In genomic region chr2:181949047-181949446, GRCh38 we compare ENCODE assay signal across 27 cellular contexts. TPM values are rescaled to one million over a fixed set of nuclear protein-coding genes. Genes with fewer than 3 reads are reported as not detected.
DNase-seq lines count a peak whose midpoint lies in the region; ATAC-seq and TF ChIP-seq lines count a peak whose summit lies in the region.
"Had no signal": no experiment of that assay in that cellular context is flagged by ENCODE, and none has a peak within 500 bp of the region (broad histone marks: within the 10 kb centered on the region; RNA-seq: fewer than 3 reads in every experiment).

No MANE protein-coding gene starts in this region.

- H3K27me3 ChIP-seq in breast epithelium, result no peaks in the 10 kb centered on the region
- H3K27me3 ChIP-seq in RWPE2 (ENCODE audit: insufficient read depth, poor library complexity, severe bottlenecking), result no peaks in the 10 kb centered on the region
- H3K27me3 ChIP-seq: gastrocnemius medialis, tibial artery had no signal

- H3K27me3 Mint-ChIP-seq in MCF 10A (ENCODE audit: insufficient read depth, unreplicated experiment), result no peaks in the 10 kb centered on the region
- H3K27me3 Mint-ChIP-seq in type B pancreatic cell, result no peaks in the 10 kb centered on the region

- POLR2A ChIA-PET in MCF 10A (lab: Yijun Ruan, JAX), result interaction anchor here (0.6 to 1.2 kb wide), 2 partner anchors 23 to 373 kb away, joined by 3 to 5 read pairs; no protein-coding TSS in a partner anchor

- intact Hi-C loops in MCF 10A (cut with micrococcal nuclease) (no loop called here), breast epithelium (cut with DNase I; ENCODE audit: low total_unique reads) (no loop called here), lower leg skin (cut with DNase I; ENCODE audit: low total_unique reads) (no loop called here)

- no peaks in the 10 kb centered on the region for H3K36me3 Mint-ChIP-seq in MCF 10A (ENCODE audit: insufficient read depth, unreplicated experiment)
- no peaks in the 10 kb centered on the region for H3K36me3 Mint-ChIP-seq in type B pancreatic cell
- H3K36me3 Mint-ChIP-seq: CD4-positive, CD25-positive, alpha-beta regulatory T cell; stimulated activated memory B cell treated with anti-CD40 and anti-IgM and Interleukin-4, amounts not matched to agents 10 μg/mL and 1 μg/mL and 100 μg/mL, for 72 hours had no signal

- H3K27ac ChIP-seq in breast epithelium (no peak overlapping the region), RWPE2 (ENCODE audit: poor library complexity, severe bottlenecking) (peak overlapping the region; percentile 96)
- H3K27ac ChIP-seq: gastrocnemius medialis, KMS-11, SK-N-MC, tibial artery had no signal

- no TSS peak for BruUV-seq in MCF 10A (replicated peaks; lab: Mats Ljungman, UMichigan)

- H3K9me3 Mint-ChIP-seq in MCF 10A (ENCODE audit: unreplicated experiment) (peaks cover 7% of the 10 kb centered on the region), type B pancreatic cell (peaks cover 17% of the 10 kb centered on the region)
- H3K9me3 Mint-ChIP-seq: activated CD4-positive, alpha-beta T cell treated with anti-CD3 and anti-CD28 coated beads, Interleukin-2, amount 10 ng/mL, durations not matched to agents 24 days and 14 days; endodermal cell; stimulated activated memory B cell treated with anti-CD40 and anti-IgM and Interleukin-4, amounts not matched to agents 10 μg/mL and 1 μg/mL and 100 μg/mL, for 72 hours had no signal

- no peak overlapping the region for H3K4me3 Mint-ChIP-seq in MCF 10A (ENCODE audit: unreplicated experiment)
- H3K4me3 Mint-ChIP-seq in type B pancreatic cell, result peak overlapping the region; percentile 12
- H3K4me3 Mint-ChIP-seq: activated CD4-positive, alpha-beta T cell treated with anti-CD3 and anti-CD28 coated beads, Interleukin-2, amount 10 ng/mL, durations not matched to agents 24 days and 14 days; CD4-positive, CD25-positive, alpha-beta regulatory T cell; endodermal cell; stimulated activated memory B cell treated with anti-CD40 and anti-IgM and Interleukin-4, amounts not matched to agents 10 μg/mL and 1 μg/mL and 100 μg/mL, for 72 hours had no signal

- DNase-seq in MCF 10A (ENCODE audit: unreplicated experiment) (no peak), breast epithelium (ENCODE audit: low spot score in 2 of 2) (no peak), RWPE2 (ENCODE audit: low spot score) (no peak), fibroblast of peridontal ligament (ENCODE audit: extremely low read depth) (peak; percentile 57), type B pancreatic cell (ENCODE audit: extremely low spot score, unreplicated experiment) (no peak), anterior cingulate cortex (lab: John Stamatoyannopoulos, UW) (no peak), lower leg skin (ENCODE audit: low spot score in 2 of 2) (no peak)
- DNase-seq: 8988T; activated CD4-positive, alpha-beta T cell treated with anti-CD3 and anti-CD28 coated beads, Interleukin-2, amount 10 ng/mL, durations not matched to agents 24 days and 14 days; activated CD8-positive, alpha-beta memory T cell treated with anti-CD3 and anti-CD28 coated beads, Interleukin-2, amount 50 U/mL, for 4 hours; activated gamma-delta T cell; CD4-positive, CD25-positive, alpha-beta regulatory T cell; endodermal cell; gastrocnemius medialis; mucosa of descending colon; NCI-H1105; NCI-H82; PC-9; retina; stimulated activated CD4-positive, alpha-beta T cell treated with anti-CD3 and anti-CD28 coated beads, Interleukin-15, amount 100 ng/mL, for 24 hours; tibial artery had no signal

- ATAC-seq in RWPE2 (ENCODE audit: low read depth) (peak; percentile 61), GM21423 (IDR thresholded peaks at IDR 0.05; ENCODE audit: unreplicated experiment) (no peak)
- ATAC-seq: gastrocnemius medialis; left lobe of liver; mucosa of descending colon; stimulated activated memory B cell treated with anti-CD40 and anti-IgM and Interleukin-4, amounts not matched to agents 10 μg/mL and 1 μg/mL and 100 μg/mL, for 72 hours had no signal

- no peaks in the 10 kb centered on the region for H3K4me1 ChIP-seq in breast epithelium
- peaks cover 34% of the 10 kb centered on the region for H3K4me1 ChIP-seq in RWPE2 (ENCODE audit: insufficient read depth, poor library complexity, severe bottlenecking)
- H3K4me1 ChIP-seq: gastrocnemius medialis had no signal

- no peak for TF ChIP-seq CTCF in MCF 10A (IDR thresholded peaks at IDR 0.05; ENCODE audit: unreplicated experiment)
- no peak for TF ChIP-seq CTCF in breast epithelium (IDR thresholded peaks at IDR 0.05)
- no peak for TF ChIP-seq CTCF in RWPE2 (IDR thresholded peaks at IDR 0.05; ENCODE audit: poor library complexity, severe bottlenecking)
- no peak for TF ChIP-seq CTCF in type B pancreatic cell (conservative IDR thresholded peaks at IDR 0.05)
- TF ChIP-seq CTCF in lower leg skin (IDR thresholded peaks at IDR 0.05), result no peak

- H3K36me3 ChIP-seq in breast epithelium (no peaks in the 10 kb centered on the region), RWPE2 (ENCODE audit: low read depth) (no peaks in the 10 kb centered on the region)
- H3K36me3 ChIP-seq: gastrocnemius medialis, HAP-1, tibial artery had no signal

- H3K27ac Mint-ChIP-seq in MCF 10A (ENCODE audit: low read depth, unreplicated experiment) (peak overlapping the region; percentile 62), type B pancreatic cell (peak overlapping the region; percentile 73)
- H3K27ac Mint-ChIP-seq: activated CD4-positive, alpha-beta T cell treated with anti-CD3 and anti-CD28 coated beads, Interleukin-2, amount 10 ng/mL, durations not matched to agents 24 days and 14 days; CD4-positive, CD25-positive, alpha-beta regulatory T cell; endodermal cell; stimulated activated memory B cell treated with anti-CD40 and anti-IgM and Interleukin-4, amounts not matched to agents 10 μg/mL and 1 μg/mL and 100 μg/mL, for 72 hours had no signal

- H3K4me3 ChIP-seq in breast epithelium (no peak overlapping the region), RWPE2 (ENCODE audit: severe bottlenecking) (no peak overlapping the region), lower leg skin (ENCODE audit: low read depth, poor library complexity, severe bottlenecking) (no peak overlapping the region)
- H3K4me3 ChIP-seq: gastrocnemius medialis, HAP-1, mucosa of descending colon, PC-9, SK-N-MC, tibial artery had no signal

- no peaks in the 10 kb centered on the region for H3K9me3 ChIP-seq in breast epithelium
- no peaks in the 10 kb centered on the region for H3K9me3 ChIP-seq in RWPE2 (ENCODE audit: severe bottlenecking)
- H3K9me3 ChIP-seq: gastrocnemius medialis, HAP-1, mucosa of descending colon, tibial artery had no signal

- H3K4me1 Mint-ChIP-seq in MCF 10A (ENCODE audit: insufficient read depth, unreplicated experiment), result peaks cover 17% of the 10 kb centered on the region
- peaks cover 31% of the 10 kb centered on the region for H3K4me1 Mint-ChIP-seq in type B pancreatic cell (ENCODE audit: unreplicated experiment)
- H3K4me1 Mint-ChIP-seq: stimulated activated memory B cell treated with anti-CD40 and anti-IgM and Interleukin-4, amounts not matched to agents 10 μg/mL and 1 μg/mL and 100 μg/mL, for 72 hours had no signal

- TF ChIP-seq POLR2A in breast epithelium (IDR thresholded peaks at IDR 0.05) (no peak), lower leg skin (IDR thresholded peaks at IDR 0.05) (no peak)

- CTCF ChIA-PET in MCF 10A (lab: Yijun Ruan, JAX), result interaction anchor here (0.7 to 0.8 kb wide), 2 partner anchors 22 to 93 kb away, joined by 4 to 5 read pairs; no protein-coding TSS in a partner anchor

RNA-seq across cellular contexts. Expression of gene PPP1R1C, which starts 36.6 kb away (rescaled TPM):
- not detected in 2 replicates for total RNA-seq in MCF 10A (2022)
- total RNA-seq in breast epithelium, result 1 to 10 TPM in 1 of 3 donors, under 1 TPM in 1, not detected in 1; 0.59 to 4.2 TPM
- 1.4 and 7.4 TPM in 2 replicates for total RNA-seq in type B pancreatic cell (ENCODE audit: low replicate concordance)
- total RNA-seq in lower leg skin, result 1 to 10 TPM in 2 of 4 donors, not detected in 2; 1.5 to 6.3 TPM
- total RNA-seq: activated CD4-positive, alpha-beta T cell treated with anti-CD3 and anti-CD28 coated beads, Interleukin-2, amount 10 ng/mL, durations not matched to agents 24 days and 14 days; CD4-positive, CD25-positive, alpha-beta regulatory T cell; gastrocnemius medialis had no signal

RNA-seq across cellular contexts. Expression of gene ITPRID2, which starts 57.5 kb away (rescaled TPM):
- total RNA-seq in MCF 10A (2022) (108 and 114 TPM in 2 replicates), breast epithelium (100 to 1,000 TPM in 1 of 3 donors, 10 to 100 TPM in 2; 67.2 to 170 (median 98.9) TPM), type B pancreatic cell (ENCODE audit: low replicate concordance) (109 and 137 TPM in 2 replicates), lower leg skin (100 to 1,000 TPM; 244 to 301 (median 256) TPM)
